2 cellular contexts compared by ENCODE assay signal in the genomic region with DNA sequence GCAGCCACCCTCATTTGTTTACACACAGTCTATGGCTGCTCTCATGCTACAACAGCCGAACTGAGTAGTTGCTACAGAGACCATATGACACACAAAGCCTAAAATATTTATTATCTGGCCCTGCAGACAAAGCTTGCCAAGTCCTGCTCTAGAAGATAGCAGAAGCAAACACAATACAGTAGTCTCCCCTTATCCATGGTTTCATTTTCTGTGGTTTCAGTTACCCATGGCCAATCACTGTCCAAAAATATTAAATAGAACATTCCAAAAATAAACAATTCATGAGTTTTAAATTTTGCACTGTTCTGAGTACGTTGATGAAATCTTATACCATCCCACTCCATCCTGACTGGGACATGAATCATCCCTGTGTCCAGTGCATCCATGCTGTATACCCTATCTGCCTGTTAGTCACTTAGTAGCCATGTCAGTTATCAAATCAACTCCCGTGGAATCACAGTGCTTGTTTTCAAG.
TF ChIP-seq lines count a peak whose summit lies in the region.

No MANE protein-coding gene starts in this region.

TF ChIP-seq in IMR-90, 13 proteins besides CTCF, POLR2A, EP300 and RAD21:
- 0 out of 2 replicates have a peak, but pooled peaks have one; percentile 23 for TF ChIP-seq FOS (IDR thresholded peaks at IDR 0.05; ENCODE audit: low read depth, low read length)
- TF ChIP-seq MAFK (IDR thresholded peaks at IDR 0.05; ENCODE audit: low read depth, low read length) = no peak
- no peak for TF ChIP-seq ELK1 (IDR thresholded peaks at IDR 0.05; ENCODE audit: borderline replicate concordance, low read depth, low read length)
- no peak for TF ChIP-seq CEBPB (IDR thresholded peaks at IDR 0.05; ENCODE audit: low read depth, low read length)
- no peak for TF ChIP-seq RFX5 (IDR thresholded peaks at IDR 0.05; ENCODE audit: low read depth, low read length)

TF ChIP-seq in K562, 482 proteins besides CTCF, POLR2A, EP300 and RAD21 (continues in another document):
- TF ChIP-seq, protein P1, sequence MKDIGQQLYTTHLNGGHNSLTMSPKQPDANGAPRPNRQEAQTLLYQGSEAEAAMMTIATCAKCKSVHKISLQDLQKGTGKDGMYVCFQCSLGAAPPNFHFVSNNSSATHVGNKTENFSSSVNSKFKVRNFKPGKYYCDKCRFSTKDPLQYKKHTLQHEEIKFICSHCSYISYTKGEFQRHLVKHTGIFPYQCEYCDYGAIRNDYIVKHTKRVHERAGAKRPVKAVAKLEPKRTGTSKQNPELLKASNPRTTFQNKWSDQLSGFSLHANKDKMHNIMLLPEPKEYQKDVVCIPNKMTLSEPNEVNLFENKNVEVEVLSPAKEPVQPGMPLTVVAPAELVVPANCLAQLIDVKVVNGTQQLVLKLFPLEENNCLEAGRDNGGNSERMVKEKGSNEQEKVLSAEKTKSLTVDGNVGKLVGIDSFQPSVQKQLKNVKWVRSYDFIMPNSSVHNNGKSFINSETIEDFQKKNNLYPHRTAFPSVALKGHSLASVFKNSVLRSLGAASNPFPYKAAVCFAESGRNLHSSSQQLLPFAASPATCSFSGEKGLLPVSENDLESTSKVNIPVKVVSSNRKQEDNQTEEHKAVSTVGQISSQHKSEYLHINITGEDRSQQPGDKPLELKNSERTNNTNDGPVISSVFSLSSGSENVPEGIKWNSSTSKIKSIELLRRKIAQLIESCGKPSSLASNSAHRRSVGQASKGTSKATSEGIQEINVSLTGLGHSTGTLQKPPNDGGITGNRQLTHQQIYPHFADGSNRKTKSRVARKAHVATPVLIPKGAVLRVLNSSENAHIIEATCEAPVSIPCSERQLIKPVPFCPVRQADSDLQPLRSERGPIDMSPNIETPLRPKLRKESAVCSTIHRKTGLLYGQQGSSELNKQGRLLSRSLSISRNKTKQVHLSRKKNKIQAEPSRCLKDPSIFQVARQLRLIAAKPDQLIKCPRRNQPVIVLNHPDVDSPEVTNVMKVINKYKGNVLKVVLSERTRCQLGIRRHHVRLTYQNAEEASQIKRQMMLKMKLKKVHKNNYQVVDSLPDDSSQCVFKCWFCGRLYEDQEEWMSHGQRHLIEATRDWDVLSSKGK (CRISPR knock-in tag; IDR thresholded peaks at IDR 0.05) = no peak
- TF ChIP-seq, protein P2, sequence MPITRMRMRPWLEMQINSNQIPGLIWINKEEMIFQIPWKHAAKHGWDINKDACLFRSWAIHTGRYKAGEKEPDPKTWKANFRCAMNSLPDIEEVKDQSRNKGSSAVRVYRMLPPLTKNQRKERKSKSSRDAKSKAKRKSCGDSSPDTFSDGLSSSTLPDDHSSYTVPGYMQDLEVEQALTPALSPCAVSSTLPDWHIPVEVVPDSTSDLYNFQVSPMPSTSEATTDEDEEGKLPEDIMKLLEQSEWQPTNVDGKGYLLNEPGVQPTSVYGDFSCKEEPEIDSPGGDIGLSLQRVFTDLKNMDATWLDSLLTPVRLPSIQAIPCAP (CRISPR knock-in tag; IDR thresholded peaks at IDR 0.05; ENCODE audit: borderline replicate concordance) = no peak
- TF ChIP-seq CBFB (CRISPR knock-in tag; IDR thresholded peaks at IDR 0.05) (no peak), MXI1 (IDR thresholded peaks at IDR 0.05; ENCODE audit: low read depth, low read length) (peak; percentile 31; the same call in 1 of the 2 replicates), ZNF133 (CRISPR knock-in tag; IDR thresholded peaks at IDR 0.05) (no peak), GATA2 (CRISPR knock-in tag; IDR thresholded peaks at IDR 0.05) (peak; percentile 66), SMAD4 (CRISPR knock-in tag; conservative IDR thresholded peaks at IDR 0.05) (0 out of 2 replicates have a peak, but pooled peaks have one; percentile 21), HMGN3 (IDR thresholded peaks at IDR 0.05; ENCODE audit: borderline replicate concordance, extremely low read depth, insufficient read length, low read depth, low read length) (peak; percentile 39), KLF6 (CRISPR knock-in tag; IDR thresholded peaks at IDR 0.05; ENCODE audit: borderline replicate concordance) (no peak), MEF2D (tag; conservative IDR thresholded peaks at IDR 0.05; ENCODE audit: low read depth) (peak; percentile 62; the same call in 1 of the 2 replicates), KDM4B (IDR thresholded peaks at IDR 0.05; ENCODE audit: borderline replicate concordance in 2 of 2, low read depth in 1 of 2) (no peak), DMBX1 (CRISPR knock-in tag; IDR thresholded peaks at IDR 0.05; ENCODE audit: borderline replicate concordance) (no peak), ETV6 (IDR thresholded peaks at IDR 0.05; ENCODE audit: borderline replicate concordance in 1 of 2, low read depth in 2 of 2, low read length in 1 of 2) (no peak), ETV6 (CRISPR knock-in tag; IDR thresholded peaks at IDR 0.05; ENCODE audit: borderline replicate concordance) (no peak), MED1 (CRISPR knock-in tag; IDR thresholded peaks at IDR 0.05; ENCODE audit: borderline replicate concordance) (no peak), LCOR (CRISPR knock-in tag; IDR thresholded peaks at IDR 0.05) (peak; percentile 70; the same call in 1 of the 2 replicates), ZEB2 (IDR thresholded peaks at IDR 0.05) (no peak), ESRRB (CRISPR knock-in tag; IDR thresholded peaks at IDR 0.05; ENCODE audit: borderline replicate concordance) (no peak), FOS (IDR thresholded peaks at IDR 0.05; ENCODE audit: extremely low read depth, insufficient read length) (no peak), ZNF175 (CRISPR knock-in tag; IDR thresholded peaks at IDR 0.05; ENCODE audit: low read depth) (no peak), FOXA3 (CRISPR knock-in tag; conservative IDR thresholded peaks at IDR 0.05 in 1 of 2, IDR thresholded peaks at IDR 0.05 in 1 of 2) (peak in 1 of 2 experiments; percentile 40; a peak in 1 of 4 replicates), PHB (CRISPR knock-in tag; IDR thresholded peaks at IDR 0.05) (no peak), MCM3 (IDR thresholded peaks at IDR 0.05) (no peak), USF1 (CRISPR knock-in tag; IDR thresholded peaks at IDR 0.05) (no peak), PHF8 (IDR thresholded peaks at IDR 0.05; ENCODE audit: borderline replicate concordance, low read length) (no peak), DPF2 (IDR thresholded peaks at IDR 0.05) (0 out of 2 replicates have a peak, but pooled peaks have one; percentile 32), STAT5A (IDR thresholded peaks at IDR 0.05; ENCODE audit: borderline replicate concordance, low read length) (peak; percentile 41; the same call in 1 of the 2 replicates), MCM5 (IDR thresholded peaks at IDR 0.05; ENCODE audit: low read depth) (no peak), NFIX (CRISPR knock-in tag; IDR thresholded peaks at IDR 0.05; ENCODE audit: low read depth) (no peak), TAF1 (IDR thresholded peaks at IDR 0.05; ENCODE audit: control insufficient read depth, extremely low read depth, insufficient read depth, low read length, severe bottlenecking) (no peak), RCOR1 (IDR thresholded peaks at IDR 0.05; ENCODE audit: borderline replicate concordance in 1 of 2, low read depth in 2 of 2, low read length in 2 of 2) (peak in 1 of 2 experiments; percentile 65; a peak in 3 of 4 replicates), NCOA4 (IDR thresholded peaks at IDR 0.05; ENCODE audit: partially characterized antibody) (no peak), ELK1 (CRISPR knock-in tag; IDR thresholded peaks at IDR 0.05) (no peak), RBM25 (IDR thresholded peaks at IDR 0.05; ENCODE audit: low read depth, low read length, severe bottlenecking) (no peak), BMI1 (IDR thresholded peaks at IDR 0.05; ENCODE audit: low read length) (no peak), SMARCE1 (IDR thresholded peaks at IDR 0.05) (peak; percentile 35; the same call in 1 of the 2 replicates), ZNF232 (CRISPR knock-in tag; IDR thresholded peaks at IDR 0.05) (no peak), ARID3A (IDR thresholded peaks at IDR 0.05; ENCODE audit: borderline replicate concordance, low read depth, low read length) (no peak), MEF2A (IDR thresholded peaks at IDR 0.05; ENCODE audit: control insufficient read depth, low read depth, low read length) (peak; percentile 26; the same call in 1 of the 2 replicates), KLF16 (IDR thresholded peaks at IDR 0.05) (peak; percentile 56; the same call in 1 of the 2 replicates), ZBTB11 (CRISPR knock-in tag; IDR thresholded peaks at IDR 0.05) (no peak), PRPF4 (IDR thresholded peaks at IDR 0.05; ENCODE audit: insufficient read depth, low read depth, low read length, poor library complexity, severe bottlenecking) (no peak), CBFA2T3 (IDR thresholded peaks at IDR 0.05) (peak; percentile 88), TRIM24 (IDR thresholded peaks at IDR 0.05) (peak in 1 of 2 experiments; percentile 31; a peak in 1 of 4 replicates), KAT8 (IDR thresholded peaks at IDR 0.05; ENCODE audit: low read depth) (no peak), ZBTB7A (IDR thresholded peaks at IDR 0.05; ENCODE audit: borderline replicate concordance, control insufficient read depth, low read depth, low read length) (no peak), DNMT1 (IDR thresholded peaks at IDR 0.05) (no peak)
- TF ChIP-seq, protein P3, sequence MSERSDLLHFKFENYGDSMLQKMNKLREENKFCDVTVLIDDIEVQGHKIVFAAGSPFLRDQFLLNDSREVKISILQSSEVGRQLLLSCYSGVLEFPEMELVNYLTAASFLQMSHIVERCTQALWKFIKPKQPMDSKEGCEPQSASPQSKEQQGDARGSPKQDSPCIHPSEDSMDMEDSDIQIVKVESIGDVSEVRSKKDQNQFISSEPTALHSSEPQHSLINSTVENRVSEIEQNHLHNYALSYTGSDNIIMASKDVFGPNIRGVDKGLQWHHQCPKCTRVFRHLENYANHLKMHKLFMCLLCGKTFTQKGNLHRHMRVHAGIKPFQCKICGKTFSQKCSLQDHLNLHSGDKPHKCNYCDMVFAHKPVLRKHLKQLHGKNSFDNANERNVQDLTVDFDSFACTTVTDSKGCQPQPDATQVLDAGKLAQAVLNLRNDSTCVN (CRISPR knock-in tag; IDR thresholded peaks at IDR 0.05) = no peak
- TF ChIP-seq, protein P4, sequence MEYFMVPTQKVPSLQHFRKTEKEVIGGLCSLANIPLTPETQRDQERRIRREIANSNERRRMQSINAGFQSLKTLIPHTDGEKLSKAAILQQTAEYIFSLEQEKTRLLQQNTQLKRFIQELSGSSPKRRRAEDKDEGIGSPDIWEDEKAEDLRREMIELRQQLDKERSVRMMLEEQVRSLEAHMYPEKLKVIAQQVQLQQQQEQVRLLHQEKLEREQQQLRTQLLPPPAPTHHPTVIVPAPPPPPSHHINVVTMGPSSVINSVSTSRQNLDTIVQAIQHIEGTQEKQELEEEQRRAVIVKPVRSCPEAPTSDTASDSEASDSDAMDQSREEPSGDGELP (CRISPR knock-in tag; IDR thresholded peaks at IDR 0.05; ENCODE audit: borderline replicate concordance) = no peak
